21 cellular contexts compared by ENCODE assay signal in genomic region chr17:33972756-33973155, GRCh38.
"Had no signal": no experiment of that assay in that cellular context is flagged by ENCODE, and none has a peak within 500 bp of the region (broad histone marks: within the 10 kb centered on the region; RNA-seq: fewer than 3 reads in every experiment).

No MANE protein-coding gene starts in this region.

- H3K27ac ChIP-seq: PC-9 had no signal

- ATAC-seq: activated T-helper 17 cell treated with anti-CD3 and anti-CD28 coated beads, Interleukin-2, amount 50 U/mL, for 72 hours; T-helper 17 cell had no signal

- H3K9me3 Mint-ChIP-seq: activated B cell treated with CpG ODN at 0.5 μM for 24 hours; activated CD4-positive, alpha-beta memory T cell treated with anti-CD3 and anti-CD28 coated beads for 36 hours; activated CD4-positive, alpha-beta T cell treated with anti-CD3 and anti-CD28 coated beads, Interleukin-2, amount 10 ng/mL, durations not matched to agents 24 days and 14 days; activated naive CD4-positive, alpha-beta T cell treated with anti-CD3 and anti-CD28 coated beads for 36 hours; activated T-helper 17 cell treated with anti-CD3 and anti-CD28 coated beads, Interleukin-2, amount 50 U/mL, for 72 hours had no signal

- H3K4me3 ChIP-seq: MG63, PC-9 had no signal

- H3K36me3 ChIP-seq: MG63 had no signal

- H3K4me3 Mint-ChIP-seq: activated B cell treated with CpG ODN at 0.5 μM for 24 hours; activated CD4-positive, alpha-beta memory T cell treated with anti-CD3 and anti-CD28 coated beads for 36 hours; activated CD4-positive, alpha-beta T cell treated with anti-CD3 and anti-CD28 coated beads, Interleukin-2, amount 10 ng/mL, durations not matched to agents 24 days and 14 days; activated naive CD4-positive, alpha-beta T cell treated with anti-CD3 and anti-CD28 coated beads for 36 hours; activated naive CD8-positive, alpha-beta T cell; activated T-helper 17 cell treated with anti-CD3 and anti-CD28 coated beads, Interleukin-2, amount 50 U/mL, for 72 hours; brain; T-helper 17 cell had no signal

- H3K27me3 ChIP-seq: MG63 had no signal

- H2AFZ ChIP-seq: PC-9 had no signal

- DNase-seq: activated B cell treated with CpG ODN at 0.5 μM for 24 hours; activated CD4-positive, alpha-beta memory T cell treated with anti-CD3 and anti-CD28 coated beads for 36 hours; activated CD4-positive, alpha-beta T cell treated with anti-CD3 and anti-CD28 coated beads for 1 hour; activated CD4-positive, alpha-beta T cell treated with anti-CD3 and anti-CD28 coated beads, Interleukin-2, amount 10 ng/mL, durations not matched to agents 24 days and 14 days; activated gamma-delta T cell; activated naive CD4-positive, alpha-beta T cell treated with anti-CD3 and anti-CD28 coated beads for 36 hours; activated T-cell treated with anti-CD3 and anti-CD28 coated beads for 4 hours; activated T-cell treated with anti-CD3 and anti-CD28 coated beads, Interleukin-2, amount 50 U/mL, for 48 hours; MG63; NCI-H1105; NCI-H1436; NCI-H1694 treated with DMSO at 0.1 percent for 48 hours; NCI-H2029 treated with DMSO at 0.1 percent for 48 hours; NCI-H510A treated with DMSO at 0.1 percent for 48 hours; PC-9; SHP77 treated with DMSO at 0.1 percent for 48 hours; T-helper 17 cell; T-helper 9 cell had no signal

- H3K36me3 Mint-ChIP-seq: activated CD4-positive, alpha-beta memory T cell treated with anti-CD3 and anti-CD28 coated beads for 36 hours; activated naive CD8-positive, alpha-beta T cell; brain had no signal

- H3K9me3 ChIP-seq: MG63 had no signal

- H3K27ac Mint-ChIP-seq: activated B cell treated with CpG ODN at 0.5 μM for 24 hours; activated CD4-positive, alpha-beta memory T cell treated with anti-CD3 and anti-CD28 coated beads for 36 hours; activated naive CD4-positive, alpha-beta T cell treated with anti-CD3 and anti-CD28 coated beads for 36 hours; activated naive CD8-positive, alpha-beta T cell; activated T-helper 17 cell treated with anti-CD3 and anti-CD28 coated beads, Interleukin-2, amount 50 U/mL, for 72 hours; brain; T-helper 17 cell had no signal

- H3K4me2 ChIP-seq: PC-9 had no signal
